In genomic region chr4:69689530-69690111, GRCh38 we compare ENCODE assay signal across 1 cellular context.
TF ChIP-seq lines count a peak whose summit lies in the region.

No MANE protein-coding gene starts in this region.

TF ChIP-seq in HepG2, 621 proteins besides CTCF, POLR2A, EP300 and RAD21 (continued from another document):
- TF ChIP-seq ZBTB7A (CRISPR knock-in tag; IDR thresholded peaks at IDR 0.05): no peak
- no peak for TF ChIP-seq PRDM15 (CRISPR knock-in tag; IDR thresholded peaks at IDR 0.05)
- TF ChIP-seq CEBPG (CRISPR knock-in tag; IDR thresholded peaks at IDR 0.05): peak; percentile 33; the same call in 1 of the 2 replicates
- TF ChIP-seq ARID3A (IDR thresholded peaks at IDR 0.05; ENCODE audit: low read depth, low read length): peak; percentile 60; the same call in 1 of the 2 replicates
- TF ChIP-seq NFRKB (IDR thresholded peaks at IDR 0.05): no peak
- 0 out of 2 replicates have a peak, but pooled peaks have one; percentile 18 for TF ChIP-seq ISL2 (CRISPR knock-in tag; IDR thresholded peaks at IDR 0.05)
- TF ChIP-seq KLF13 (CRISPR knock-in tag; IDR thresholded peaks at IDR 0.05): no peak
- TF ChIP-seq STAT5B (CRISPR knock-in tag; IDR thresholded peaks at IDR 0.05): no peak
- TF ChIP-seq SMC3 (IDR thresholded peaks at IDR 0.05; ENCODE audit: low read length): peak; percentile 96
- no peak for TF ChIP-seq ZNF274 (CRISPR knock-in tag; IDR thresholded peaks at IDR 0.05)
- no peak for TF ChIP-seq THAP11 (CRISPR knock-in tag; IDR thresholded peaks at IDR 0.05)
- TF ChIP-seq MAFF (IDR thresholded peaks at IDR 0.05; ENCODE audit: low read depth, low read length): peak; percentile 17; the same call in 1 of the 2 replicates
- peak; percentile 53; the same call in 1 of the 2 replicates for TF ChIP-seq GATAD2A (CRISPR knock-in tag; IDR thresholded peaks at IDR 0.05)
- no peak for TF ChIP-seq ZSCAN25 (CRISPR knock-in tag; IDR thresholded peaks at IDR 0.05)
- no peak for TF ChIP-seq TEF (CRISPR knock-in tag; IDR thresholded peaks at IDR 0.05)
- TF ChIP-seq FOXA3 (CRISPR knock-in tag; IDR thresholded peaks at IDR 0.05): 0 out of 2 replicates have a peak, but pooled peaks have one; percentile 12
- TF ChIP-seq ZGPAT (CRISPR knock-in tag; IDR thresholded peaks at IDR 0.05): 0 out of 2 replicates have a peak, but pooled peaks have one; percentile 23
- 0 out of 2 replicates have a peak, but pooled peaks have one; percentile 22 for TF ChIP-seq POGZ (CRISPR knock-in tag; IDR thresholded peaks at IDR 0.05)
- peak; percentile 85; the same call in 1 of the 2 replicates for TF ChIP-seq ZFAT (CRISPR knock-in tag; conservative IDR thresholded peaks at IDR 0.05)
- peak; percentile 26; the same call in 1 of the 2 replicates for TF ChIP-seq SOX5 (CRISPR knock-in tag; IDR thresholded peaks at IDR 0.05; ENCODE audit: borderline replicate concordance)
- no peak for TF ChIP-seq ZNF468 (CRISPR knock-in tag; IDR thresholded peaks at IDR 0.05)
- 0 out of 2 replicates have a peak, but pooled peaks have one; percentile 10 for TF ChIP-seq KAT8 (CRISPR knock-in tag; IDR thresholded peaks at IDR 0.05)
- TF ChIP-seq, protein P1, sequence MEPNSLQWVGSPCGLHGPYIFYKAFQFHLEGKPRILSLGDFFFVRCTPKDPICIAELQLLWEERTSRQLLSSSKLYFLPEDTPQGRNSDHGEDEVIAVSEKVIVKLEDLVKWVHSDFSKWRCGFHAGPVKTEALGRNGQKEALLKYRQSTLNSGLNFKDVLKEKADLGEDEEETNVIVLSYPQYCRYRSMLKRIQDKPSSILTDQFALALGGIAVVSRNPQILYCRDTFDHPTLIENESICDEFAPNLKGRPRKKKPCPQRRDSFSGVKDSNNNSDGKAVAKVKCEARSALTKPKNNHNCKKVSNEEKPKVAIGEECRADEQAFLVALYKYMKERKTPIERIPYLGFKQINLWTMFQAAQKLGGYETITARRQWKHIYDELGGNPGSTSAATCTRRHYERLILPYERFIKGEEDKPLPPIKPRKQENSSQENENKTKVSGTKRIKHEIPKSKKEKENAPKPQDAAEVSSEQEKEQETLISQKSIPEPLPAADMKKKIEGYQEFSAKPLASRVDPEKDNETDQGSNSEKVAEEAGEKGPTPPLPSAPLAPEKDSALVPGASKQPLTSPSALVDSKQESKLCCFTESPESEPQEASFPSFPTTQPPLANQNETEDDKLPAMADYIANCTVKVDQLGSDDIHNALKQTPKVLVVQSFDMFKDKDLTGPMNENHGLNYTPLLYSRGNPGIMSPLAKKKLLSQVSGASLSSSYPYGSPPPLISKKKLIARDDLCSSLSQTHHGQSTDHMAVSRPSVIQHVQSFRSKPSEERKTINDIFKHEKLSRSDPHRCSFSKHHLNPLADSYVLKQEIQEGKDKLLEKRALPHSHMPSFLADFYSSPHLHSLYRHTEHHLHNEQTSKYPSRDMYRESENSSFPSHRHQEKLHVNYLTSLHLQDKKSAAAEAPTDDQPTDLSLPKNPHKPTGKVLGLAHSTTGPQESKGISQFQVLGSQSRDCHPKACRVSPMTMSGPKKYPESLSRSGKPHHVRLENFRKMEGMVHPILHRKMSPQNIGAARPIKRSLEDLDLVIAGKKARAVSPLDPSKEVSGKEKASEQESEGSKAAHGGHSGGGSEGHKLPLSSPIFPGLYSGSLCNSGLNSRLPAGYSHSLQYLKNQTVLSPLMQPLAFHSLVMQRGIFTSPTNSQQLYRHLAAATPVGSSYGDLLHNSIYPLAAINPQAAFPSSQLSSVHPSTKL (CRISPR knock-in tag; IDR thresholded peaks at IDR 0.05): 0 out of 2 replicates have a peak, but pooled peaks have one; percentile 28
